In genomic region chr2:218964041-218964771, GRCh38 we compare ENCODE assay signal across 11 cellular contexts.
A peak's percentile ranks its signal among the peaks of the same experiment; 100 is the strongest.
DNase-seq lines count a peak whose midpoint lies in the region; ATAC-seq lines count a peak whose summit lies in the region.
"Had no signal": no experiment of that assay in that cellular context is flagged by ENCODE, and none has a peak within 500 bp of the region (broad histone marks: within the 10 kb centered on the region; RNA-seq: fewer than 3 reads in every experiment).

No MANE protein-coding gene starts in this region.

- DNase-seq in AG20443 (ENCODE audit: low spot score) (peak; percentile 18), HK-2 (ENCODE audit: unreplicated experiment) (peak; percentile 30), SHP77 (lab: John Stamatoyannopoulos, UW) (peak; percentile 82 to 90), inferior parietal cortex (ENCODE audit: extremely low spot score) (peak; percentile 29), epidermal melanocyte (ENCODE audit: insufficient read length, low spot score) (no peak)
- DNase-seq: left cardiac atrium; RPMI8226; stimulated activated CD4-positive, alpha-beta T cell treated with anti-CD3 and anti-CD28 coated beads, Interleukin-4, amount 100 ng/mL, for 4 hours had no signal

- ATAC-seq in GM21737 (IDR thresholded peaks at IDR 0.05; ENCODE audit: unreplicated experiment): no peak
- no peak for ATAC-seq in GM21576 (IDR thresholded peaks at IDR 0.05; ENCODE audit: unreplicated experiment)
- no peak for ATAC-seq in HG03135 (IDR thresholded peaks at IDR 0.05; ENCODE audit: unreplicated experiment)
- ATAC-seq: left cardiac atrium had no signal
